1 cellular context compared by ENCODE assay signal in genomic region chr7:139360210-139360947, GRCh38.
TF ChIP-seq lines count a peak whose summit lies in the region.

No MANE protein-coding gene starts in this region.

TF ChIP-seq in HepG2, 621 proteins besides CTCF, POLR2A, EP300 and RAD21 (continued from another document and continues in another):
- no peak for TF ChIP-seq STAT6 (CRISPR knock-in tag; IDR thresholded peaks at IDR 0.05; ENCODE audit: borderline replicate concordance)
- peak; percentile 85 for TF ChIP-seq HNRNPK (IDR thresholded peaks at IDR 0.05; ENCODE audit: low read depth, low read length, poor library complexity, severe bottlenecking)
- TF ChIP-seq NR1H2 (CRISPR knock-in tag; IDR thresholded peaks at IDR 0.05; ENCODE audit: borderline replicate concordance, low read depth), result no peak
- no peak for TF ChIP-seq ZBTB43 (CRISPR knock-in tag; conservative IDR thresholded peaks at IDR 0.05)
- no peak for TF ChIP-seq MTA3 (CRISPR knock-in tag; IDR thresholded peaks at IDR 0.05)
- no peak for TF ChIP-seq BCL6 (CRISPR knock-in tag; IDR thresholded peaks at IDR 0.05)
- TF ChIP-seq SMYD3 (CRISPR knock-in tag; IDR thresholded peaks at IDR 0.05), result no peak
- no peak for TF ChIP-seq SYNCRIP (IDR thresholded peaks at IDR 0.05; ENCODE audit: insufficient read depth, low read depth, low read length)
- no peak for TF ChIP-seq ZNF782 (CRISPR knock-in tag; IDR thresholded peaks at IDR 0.05; ENCODE audit: borderline replicate concordance)
- no peak for TF ChIP-seq ZNF354B (CRISPR knock-in tag; IDR thresholded peaks at IDR 0.05)
- TF ChIP-seq THAP11 (CRISPR knock-in tag; IDR thresholded peaks at IDR 0.05), result no peak; the same call in 1 of the 2 replicates
- TF ChIP-seq ZNF788 (CRISPR knock-in tag; IDR thresholded peaks at IDR 0.05; ENCODE audit: borderline replicate concordance), result no peak
- no peak for TF ChIP-seq SMAD9 (CRISPR knock-in tag; IDR thresholded peaks at IDR 0.05)
- TF ChIP-seq FOXA3 (CRISPR knock-in tag; IDR thresholded peaks at IDR 0.05), result no peak
- 0 out of 2 replicates have a peak, but pooled peaks have one; percentile 31 for TF ChIP-seq ETS1 (CRISPR knock-in tag; IDR thresholded peaks at IDR 0.05)
- TF ChIP-seq MXI1 (IDR thresholded peaks at IDR 0.05; ENCODE audit: borderline replicate concordance, low read depth, low read length), result peak; percentile 40; the same call in 1 of the 3 replicates
- TF ChIP-seq NR2F6 (IDR thresholded peaks at IDR 0.05), result no peak
- TF ChIP-seq NR2F6 (CRISPR knock-in tag; IDR thresholded peaks at IDR 0.05), result no peak
- no peak for TF ChIP-seq ZNF232 (CRISPR knock-in tag; IDR thresholded peaks at IDR 0.05; ENCODE audit: borderline replicate concordance)
- no peak for TF ChIP-seq SKIL (CRISPR knock-in tag; IDR thresholded peaks at IDR 0.05; ENCODE audit: borderline replicate concordance)
- TF ChIP-seq RNF2 (conservative IDR thresholded peaks at IDR 0.05; ENCODE audit: low read depth), result peak; percentile 21; the same call in 1 of the 2 replicates
- no peak for TF ChIP-seq SKI (IDR thresholded peaks at IDR 0.05; ENCODE audit: partially characterized antibody)
- 0 out of 2 replicates have a peak, but pooled peaks have one; percentile 62 for TF ChIP-seq ATF5 (CRISPR knock-in tag; IDR thresholded peaks at IDR 0.05; ENCODE audit: low read depth)
- TF ChIP-seq KDM5B (CRISPR knock-in tag; IDR thresholded peaks at IDR 0.05; ENCODE audit: borderline replicate concordance), result no peak
- no peak for TF ChIP-seq ZNF513 (CRISPR knock-in tag; conservative IDR thresholded peaks at IDR 0.05)
- no peak; the same call in 1 of the 2 replicates for TF ChIP-seq ZSCAN31 (CRISPR knock-in tag; IDR thresholded peaks at IDR 0.05; ENCODE audit: low read depth)
- no peak for TF ChIP-seq ZNF30 (CRISPR knock-in tag; IDR thresholded peaks at IDR 0.05)
- no peak for TF ChIP-seq ZNF7 (CRISPR knock-in tag; IDR thresholded peaks at IDR 0.05)
- TF ChIP-seq REL (CRISPR knock-in tag; conservative IDR thresholded peaks at IDR 0.05), result no peak
- TF ChIP-seq ATF7 (IDR thresholded peaks at IDR 0.05), result no peak
- TF ChIP-seq ATF7 (CRISPR knock-in tag; IDR thresholded peaks at IDR 0.05), result no peak
- TF ChIP-seq NFIC (IDR thresholded peaks at IDR 0.05; ENCODE audit: low read length), result no peak
- TF ChIP-seq RARA (CRISPR knock-in tag; IDR thresholded peaks at IDR 0.05), result no peak
- no peak for TF ChIP-seq MED13 (CRISPR knock-in tag; IDR thresholded peaks at IDR 0.05)
- no peak for TF ChIP-seq CBX5 (CRISPR knock-in tag; IDR thresholded peaks at IDR 0.05; ENCODE audit: borderline replicate concordance)
- no peak; the same call in 1 of the 2 replicates for TF ChIP-seq JUNB (CRISPR knock-in tag; IDR thresholded peaks at IDR 0.05; ENCODE audit: borderline replicate concordance)
- TF ChIP-seq GTF3A (CRISPR knock-in tag; conservative IDR thresholded peaks at IDR 0.05), result no peak
- TF ChIP-seq SAP130 (CRISPR knock-in tag; IDR thresholded peaks at IDR 0.05; ENCODE audit: low read depth), result peak; percentile 54; the same call in 1 of the 2 replicates
- no peak for TF ChIP-seq ZNF280D (CRISPR knock-in tag; IDR thresholded peaks at IDR 0.05)
- 0 out of 2 replicates have a peak, but pooled peaks have one; percentile 46 for TF ChIP-seq RFX5 (IDR thresholded peaks at IDR 0.05; ENCODE audit: low read depth, low read length)
- 0 out of 2 replicates have a peak, but pooled peaks have one; percentile 46 for TF ChIP-seq CCDC6 (CRISPR knock-in tag; IDR thresholded peaks at IDR 0.05)
- TF ChIP-seq PHF20 (CRISPR knock-in tag; IDR thresholded peaks at IDR 0.05), result peak; percentile 28; the same call in 1 of the 2 replicates
- no peak for TF ChIP-seq ZFP82 (CRISPR knock-in tag; IDR thresholded peaks at IDR 0.05; ENCODE audit: borderline replicate concordance)
- peak; percentile 10; the same call in 1 of the 2 replicates for TF ChIP-seq ZNF768 (CRISPR knock-in tag; IDR thresholded peaks at IDR 0.05)
- no peak for TF ChIP-seq TRAFD1 (CRISPR knock-in tag; IDR thresholded peaks at IDR 0.05; ENCODE audit: borderline replicate concordance)
- TF ChIP-seq ZNF431 (CRISPR knock-in tag; IDR thresholded peaks at IDR 0.05; ENCODE audit: borderline replicate concordance, low read depth), result no peak
- TF ChIP-seq ZNF773 (CRISPR knock-in tag; IDR thresholded peaks at IDR 0.05; ENCODE audit: borderline replicate concordance), result no peak
- no peak for TF ChIP-seq ZSCAN12 (CRISPR knock-in tag; IDR thresholded peaks at IDR 0.05)
- peak; percentile 59 for TF ChIP-seq KAT8 (CRISPR knock-in tag; IDR thresholded peaks at IDR 0.05)
- TF ChIP-seq PRPF4 (IDR thresholded peaks at IDR 0.05; ENCODE audit: low read depth, low read length, poor library complexity, severe bottlenecking), result peak; percentile 29
- no peak for TF ChIP-seq IKZF4 (CRISPR knock-in tag; IDR thresholded peaks at IDR 0.05; ENCODE audit: borderline replicate concordance, low read depth, not compliant biosample characterization)
- no peak for TF ChIP-seq RBM22 (optimal IDR thresholded peaks at IDR 0.05; ENCODE audit: low read length)
- no peak for TF ChIP-seq SETDB1 (CRISPR knock-in tag; IDR thresholded peaks at IDR 0.05; ENCODE audit: borderline replicate concordance)
- peak; percentile 24; the same call in 1 of the 2 replicates for TF ChIP-seq ELF1 (CRISPR knock-in tag; IDR thresholded peaks at IDR 0.05)
- TF ChIP-seq SRSF4 (IDR thresholded peaks at IDR 0.05; ENCODE audit: low read depth, low read length, poor library complexity, severe bottlenecking), result no peak
- no peak for TF ChIP-seq ISX (CRISPR knock-in tag; conservative IDR thresholded peaks at IDR 0.05)
- no peak for TF ChIP-seq KDM3A (CRISPR knock-in tag; IDR thresholded peaks at IDR 0.05; ENCODE audit: low read depth)
